ENCODE assay signal across 1 cellular context in the genomic region with DNA sequence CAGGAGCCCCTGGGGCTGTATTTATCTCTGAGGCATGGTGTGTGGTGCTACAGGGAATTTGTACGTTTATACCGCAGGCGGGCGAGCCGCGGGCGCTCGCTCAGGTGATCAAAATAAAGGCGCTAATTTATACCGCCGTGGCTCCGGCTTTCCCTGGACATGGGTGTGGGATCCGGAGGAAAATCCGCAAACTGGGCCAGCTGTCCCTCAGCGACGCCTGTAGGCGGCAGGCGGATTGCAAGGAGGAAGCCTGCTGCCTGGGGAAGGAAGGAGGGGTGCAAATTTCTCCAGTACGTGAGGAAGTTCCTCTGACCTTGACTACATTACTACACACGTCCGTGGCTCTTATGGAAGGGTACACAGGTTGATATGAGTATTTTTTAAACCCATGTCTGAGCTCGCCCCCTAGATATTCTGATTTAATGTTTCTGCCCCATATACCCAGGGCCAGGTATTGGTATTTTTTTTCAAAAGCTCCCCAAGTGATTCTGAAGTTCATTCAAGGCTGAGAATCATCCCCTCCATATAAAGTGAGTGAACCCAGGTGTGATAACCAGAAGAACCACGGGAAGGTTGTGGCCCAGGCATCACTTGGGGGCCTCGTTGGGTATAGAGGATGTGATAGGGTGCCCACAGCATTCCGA.
TF ChIP-seq lines count a peak whose summit lies in the region.

No MANE protein-coding gene starts in this region.

TF ChIP-seq in endothelial cell of umbilical vein, 7 proteins besides CTCF, POLR2A, EP300 and RAD21:
- TF ChIP-seq EZH2 (IDR thresholded peaks at IDR 0.05; ENCODE audit: borderline replicate concordance, low read depth, low read length, severe bottlenecking) (no peak), MYC (IDR thresholded peaks at IDR 0.05; ENCODE audit: low read depth, low read length) (no peak), JUN (IDR thresholded peaks at IDR 0.05; ENCODE audit: borderline replicate concordance, insufficient read depth, insufficient read length, low read depth) (no peak), FOS (IDR thresholded peaks at IDR 0.05; ENCODE audit: borderline replicate concordance, insufficient read depth, low read length) (no peak), GATA2 (IDR thresholded peaks at IDR 0.05; ENCODE audit: insufficient read depth, insufficient read length, low read depth, low read length) (no peak), POLR2AphosphoS5 (IDR thresholded peaks at IDR 0.05; ENCODE audit: insufficient read depth, low read depth, low read length) (no peak)
- TF ChIP-seq, protein P1, sequence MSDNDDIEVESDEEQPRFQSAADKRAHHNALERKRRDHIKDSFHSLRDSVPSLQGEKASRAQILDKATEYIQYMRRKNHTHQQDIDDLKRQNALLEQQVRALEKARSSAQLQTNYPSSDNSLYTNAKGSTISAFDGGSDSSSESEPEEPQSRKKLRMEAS (IDR thresholded peaks at IDR 0.05; ENCODE audit: insufficient read depth, insufficient read length) = no peak
